ENCODE assay signal across 20 cellular contexts in genomic region chr6:63675138-63675537, GRCh38.
"Had no signal": no experiment of that assay in that cellular context is flagged by ENCODE, and none has a peak within 500 bp of the region (broad histone marks: within the 10 kb centered on the region; RNA-seq: fewer than 3 reads in every experiment).

No MANE protein-coding gene starts in this region.

- H3K27ac Mint-ChIP-seq: memory B cell; mesothelial cell of epicardium; naive thymus-derived CD4-positive, alpha-beta T cell; nephron progenitor cell; type B pancreatic cell had no signal

- H3K4me3 Mint-ChIP-seq: memory B cell, mesothelial cell of epicardium, nephron progenitor cell, type B pancreatic cell had no signal

- H3K4me1 Mint-ChIP-seq: nephron progenitor cell had no signal

- H2AFZ ChIP-seq: parathyroid adenoma had no signal

- H3K27me3 Mint-ChIP-seq: memory B cell; naive thymus-derived CD4-positive, alpha-beta T cell; type B pancreatic cell had no signal

- H3K27ac ChIP-seq: dorsolateral prefrontal cortex, heart left ventricle, left lung, lower lobe of right lung, parathyroid adenoma, psoas muscle, sigmoid colon, skin epidermis had no signal

- DNase-seq: cortex of kidney; dorsolateral prefrontal cortex; effector memory CD4-positive, alpha-beta T cell; heart left ventricle; hypothalamus; kidney glomerular epithelial cell; left lung; lower lobe of right lung; naive thymus-derived CD4-positive, alpha-beta T cell; nephron progenitor cell; psoas muscle; sigmoid colon; stimulated activated CD4-positive, alpha-beta T cell treated with anti-CD3 and anti-CD28 coated beads, Interleukin-2, amount 100 ng/mL, for 48 hours; stimulated activated naive CD4-positive, alpha-beta T cell treated with Interleukin-2 at 50 U/mL for 16 hours had no signal

- H3K9me3 Mint-ChIP-seq: memory B cell; naive thymus-derived CD4-positive, alpha-beta T cell; nephron progenitor cell; type B pancreatic cell had no signal

- H3K4me3 ChIP-seq: dorsolateral prefrontal cortex, heart left ventricle, left lung, lower lobe of right lung, psoas muscle, sigmoid colon, skin epidermis had no signal

- H3K27me3 ChIP-seq: dorsolateral prefrontal cortex, heart left ventricle, left lung, sigmoid colon had no signal

- H3K9me3 ChIP-seq: left lung, lower lobe of right lung, psoas muscle, sigmoid colon had no signal

- ATAC-seq: esophagus mucosa; heart left ventricle; left lung; lower lobe of right lung; naive thymus-derived CD4-positive, alpha-beta T cell; psoas muscle had no signal
